Comparison of ENCODE assay signal across 14 cellular contexts in genomic region chr3:65411367-65411766, GRCh38.
DNase-seq lines count a peak whose midpoint lies in the region; ATAC-seq and TF ChIP-seq lines count a peak whose summit lies in the region.
"Had no signal": no experiment of that assay in that cellular context is flagged by ENCODE, and none has a peak within 500 bp of the region (broad histone marks: within the 10 kb centered on the region; RNA-seq: fewer than 3 reads in every experiment).

No MANE protein-coding gene starts in this region.

- H3K27ac ChIP-seq in right atrium auricular region (peak overlapping the region; percentile 5 to 42), transverse colon (peak overlapping the region; percentile 46 to 69 (median 56)), ascending aorta (no peak overlapping the region)

- TF ChIP-seq POLR2A in transverse colon (IDR thresholded peaks at IDR 0.05), result no peak

- no peak for TF ChIP-seq CTCF in choroid plexus epithelial cell (conservative IDR thresholded peaks at IDR 0.05; ENCODE audit: low read depth, low read length)
- no peak for TF ChIP-seq CTCF in right atrium auricular region (IDR thresholded peaks at IDR 0.05)
- TF ChIP-seq CTCF in transverse colon (IDR thresholded peaks at IDR 0.05), result no peak
- no peak for TF ChIP-seq CTCF in ascending aorta (IDR thresholded peaks at IDR 0.05)

- intact Hi-C loops in left ventricle myocardium superior (cut with micrococcal nuclease), result no loop called here
- intact Hi-C loops in Right ventricle myocardium inferior (cut with DNase I), result loop anchor here (5.0 kb wide), 1 partner anchor 69 kb away; no protein-coding TSS in a partner anchor
- intact Hi-C loops in transverse colon (cut with DNase I; ENCODE audit: low total_unique reads), result loop anchor here (5.0 kb wide), 1 partner anchor 879 kb away; no protein-coding TSS in a partner anchor
- intact Hi-C loops in ascending aorta (cut with DNase I), result loop anchor here (10.0 kb wide), 1 partner anchor 877 kb away; no protein-coding TSS in a partner anchor

- DNase-seq in left ventricle myocardium superior (no peak), Right ventricle myocardium inferior (ENCODE audit: missing footprints) (no peak), choroid plexus epithelial cell (ENCODE audit: low read depth) (peak; percentile 4), right atrium auricular region (ENCODE audit: low spot score) (no peak), transverse colon (no peak), NCI-H2107 (lab: John Stamatoyannopoulos, UW) (no peak), ascending aorta (ENCODE audit: low spot score in 2 of 2) (no peak)
- DNase-seq: BE2C; Caco-2; CD8-positive, alpha-beta memory T cell; DND-41; GDM1; HCEC 1CT; HFFc6 had no signal

- H3K9me3 ChIP-seq in right atrium auricular region (no peaks in the 10 kb centered on the region), transverse colon (no peaks in the 10 kb centered on the region), ascending aorta (no peaks in the 10 kb centered on the region)
- H3K9me3 ChIP-seq: BE2C, Caco-2 had no signal

- no peaks in the 10 kb centered on the region for H3K27me3 ChIP-seq in right atrium auricular region
- no peaks in the 10 kb centered on the region for H3K27me3 ChIP-seq in transverse colon
- H3K27me3 ChIP-seq in ascending aorta, result no peaks in the 10 kb centered on the region
- H3K27me3 ChIP-seq: BE2C had no signal

- peaks cover 0 to 28% of the 10 kb centered on the region in 2 donors for H3K4me1 ChIP-seq in right atrium auricular region
- peaks cover 5 to 26% (median 13%) of the 10 kb centered on the region in 4 donors for H3K4me1 ChIP-seq in transverse colon
- H3K4me1 ChIP-seq in ascending aorta, result peaks cover 0 to 15% of the 10 kb centered on the region in 2 donors
- H3K4me1 ChIP-seq: BE2C, Caco-2 had no signal

- no peaks in the 10 kb centered on the region for H3K36me3 ChIP-seq in right atrium auricular region
- no peaks in the 10 kb centered on the region for H3K36me3 ChIP-seq in transverse colon
- no peaks in the 10 kb centered on the region for H3K36me3 ChIP-seq in ascending aorta
- H3K36me3 ChIP-seq: BE2C had no signal

- H3K4me3 ChIP-seq in choroid plexus epithelial cell (ENCODE audit: low read depth, low read length) (no peak overlapping the region), right atrium auricular region (no peak overlapping the region), transverse colon (no peak overlapping the region), ascending aorta (no peak overlapping the region)

- whole genome bisulfite sequencing in transverse colon (ENCODE audit: low coverage in 1 of 2), 2 donors, result 54 to 56% methylated on average over 3 of the region's 3 CpGs

- ATAC-seq in left ventricle myocardium superior (peak; percentile 13), Right ventricle myocardium inferior (no peak)

- in situ Hi-C loops in transverse colon (cut with MboI; ENCODE audit: low pct_ligation_motif_present in 1 of 4, low pct_unique_long_range_greater_than_20kb in 1 of 4, low sequenced_read_pairs in 3 of 4), result loop anchor here in 2 of 4 donors (25.0 kb wide), 2 partner anchors 724 to 874 kb away; partner anchors contain the start of gene ADAMTS9 (in 1 of the 2)

- TF ChIP-seq EP300 in transverse colon (IDR thresholded peaks at IDR 0.05; ENCODE audit: low read depth), result no peak

Comparison
In these comparisons a context has a peak if more than half of its experiments do, and no peak if none do; other contexts are left out.
1. H3K27ac ChIP-seq: peak in right atrium auricular region (2 of 2) and transverse colon (4 of 4); none in ascending aorta (0 of 2).